Comparison of ENCODE assay signal across 14 cellular contexts in genomic region chr12:108724890-108725151, GRCh38. TPM values are rescaled to one million over a fixed set of nuclear protein-coding genes. Genes with fewer than 3 reads are reported as not detected.
A peak's percentile ranks its signal among the peaks of the same experiment; 100 is the strongest.
DNase-seq lines count a peak whose midpoint lies in the region; ATAC-seq and TF ChIP-seq lines count a peak whose summit lies in the region.
"Had no signal": no experiment of that assay in that cellular context is flagged by ENCODE, and none has a peak within 500 bp of the region (broad histone marks: within the 10 kb centered on the region; RNA-seq: fewer than 3 reads in every experiment).

No MANE protein-coding gene starts in this region.

- H3K36me3 Mint-ChIP-seq in endodermal cell (ENCODE audit: low read depth) = no peaks in the 10 kb centered on the region

- no peaks in the 10 kb centered on the region for H3K27me3 ChIP-seq in A673 (replicated peaks; ENCODE audit: insufficient read depth, low read depth, low read length, poor library complexity)
- no peaks in the 10 kb centered on the region for H3K27me3 ChIP-seq in Loucy (ENCODE audit: insufficient read depth, low read length, poor library complexity, severe bottlenecking)
- no peaks in the 10 kb centered on the region for H3K27me3 ChIP-seq in endodermal cell (ENCODE audit: control insufficient read depth, insufficient read depth, low read length, poor library complexity, severe bottlenecking)
- H3K27me3 ChIP-seq in neutrophil = no peaks in the 10 kb centered on the region
- no peaks in the 10 kb centered on the region for H3K27me3 ChIP-seq in prostate gland (replicated peaks; ENCODE audit: insufficient read depth)
- H3K27me3 ChIP-seq: cardiac muscle cell, testis had no signal

- no TSS peak for BruUV-seq in A673 (replicated peaks; lab: Mats Ljungman, UMichigan)

- H3K9ac ChIP-seq in Loucy (ENCODE audit: low read depth, low read length, poor library complexity, severe bottlenecking) = no peak overlapping the region
- H3K9ac ChIP-seq in endodermal cell (ENCODE audit: extremely low read depth, low read length, poor library complexity, severe bottlenecking) = no peak overlapping the region

- no peak for TF ChIP-seq POLR2A in prostate gland (IDR thresholded peaks at IDR 0.05)

- intact Hi-C loops in A673 (cut with micrococcal nuclease; ENCODE audit: unreplicated experiment) = no loop called here
- intact Hi-C loops in prostate gland (cut with DNase I) = no loop called here
- intact Hi-C loops in mucosa of descending colon (cut with DNase I, micrococcal nuclease) = loop anchor here in 1 of 2 donors (10.0 kb wide), 1 partner anchor 60 kb away; no protein-coding TSS in a partner anchor

- CTCF ChIA-PET in A673 (lab: Charles Lee) = no interaction called here

- peak overlapping the region; percentile 57 for H3K27ac ChIP-seq in A673 (ENCODE audit: low read depth, low read length, poor library complexity, severe bottlenecking)
- no peak overlapping the region for H3K27ac ChIP-seq in endodermal cell (ENCODE audit: low read depth, low read length)
- peak overlapping the region; percentile 88 for H3K27ac ChIP-seq in neutrophil
- H3K27ac ChIP-seq in prostate gland = no peak overlapping the region
- H3K27ac ChIP-seq: WERI-Rb-1 had no signal

- peaks cover 97% of the 10 kb centered on the region for H3K79me2 ChIP-seq in Loucy (ENCODE audit: insufficient read depth, low read length)

- peaks cover 13% of the 10 kb centered on the region for H3F3A ChIP-seq in Loucy (ENCODE audit: low read depth)

- peaks cover 48% of the 10 kb centered on the region for H3K4me1 Mint-ChIP-seq in endodermal cell

- peak overlapping the region; percentile 57 for H3K4me2 ChIP-seq in Loucy (ENCODE audit: low read depth, low read length, poor library complexity, severe bottlenecking)

- no peaks in the 10 kb centered on the region for H3K9me3 ChIP-seq in A673 (ENCODE audit: low read depth, low read length, poor library complexity, severe bottlenecking)
- H3K9me3 ChIP-seq in Loucy (ENCODE audit: insufficient read depth, low read depth, low read length) = no peaks in the 10 kb centered on the region
- H3K9me3 ChIP-seq in endodermal cell (ENCODE audit: control insufficient read depth, low read length) = no peaks in the 10 kb centered on the region
- H3K9me3 ChIP-seq in neutrophil = no peaks in the 10 kb centered on the region
- no peaks in the 10 kb centered on the region for H3K9me3 ChIP-seq in prostate gland
- no peaks in the 10 kb centered on the region for H3K9me3 ChIP-seq in mucosa of descending colon
- H3K9me3 ChIP-seq: testis had no signal

- POLR2A ChIA-PET in A673 (lab: Charles Lee; ENCODE audit: low non-redundant PET) = no interaction called here

- no peaks in the 10 kb centered on the region for H3K9me2 ChIP-seq in Loucy (replicated peaks; ENCODE audit: low read depth, low read length)

- H3K4me3 Mint-ChIP-seq in endodermal cell = no peak overlapping the region

- H3K27ac Mint-ChIP-seq in endodermal cell = peak overlapping the region; percentile 27

- TF ChIP-seq CTCF in A673 (conservative IDR thresholded peaks at IDR 0.05; ENCODE audit: low read depth, low read length) = no peak
- no peak for TF ChIP-seq CTCF in Loucy (conservative IDR thresholded peaks at IDR 0.05; ENCODE audit: low read length)
- no peak for TF ChIP-seq CTCF in endodermal cell (conservative IDR thresholded peaks at IDR 0.05)
- TF ChIP-seq CTCF in neutrophil (IDR thresholded peaks at IDR 0.05) = no peak
- TF ChIP-seq CTCF in prostate gland (IDR thresholded peaks at IDR 0.05) = no peak
- TF ChIP-seq CTCF in mucosa of descending colon (IDR thresholded peaks at IDR 0.05) = no peak

- no peaks in the 10 kb centered on the region for H3K27me3 Mint-ChIP-seq in endodermal cell (ENCODE audit: insufficient read depth)

- peaks cover 76% of the 10 kb centered on the region for H4K20me1 ChIP-seq in Loucy (ENCODE audit: insufficient read depth, low read length, poor library complexity, severe bottlenecking)

- H3K36me3 ChIP-seq in A673 (ENCODE audit: insufficient read depth, low read length, poor library complexity, severe bottlenecking) (peaks cover 3% of the 10 kb centered on the region), Loucy (ENCODE audit: insufficient read depth, low read length) (no peaks in the 10 kb centered on the region), endodermal cell (ENCODE audit: control insufficient read depth, insufficient read depth, low read length) (no peaks in the 10 kb centered on the region), neutrophil (no peaks in the 10 kb centered on the region), prostate gland (no peaks in the 10 kb centered on the region), mucosa of descending colon (ENCODE audit: low read depth) (no peaks in the 10 kb centered on the region)
- H3K36me3 ChIP-seq: cardiac muscle cell, WERI-Rb-1 had no signal

- H3K4me1 ChIP-seq in A673 (ENCODE audit: insufficient read depth, low read length, poor library complexity, severe bottlenecking) = peaks cover 55% of the 10 kb centered on the region
- peaks cover 79% of the 10 kb centered on the region for H3K4me1 ChIP-seq in Loucy (ENCODE audit: insufficient read depth, low read length, poor library complexity, severe bottlenecking)
- H3K4me1 ChIP-seq in endodermal cell (ENCODE audit: control insufficient read depth, insufficient read depth, low read length) = no peaks in the 10 kb centered on the region
- H3K4me1 ChIP-seq in neutrophil (ENCODE audit: control insufficient read depth in 1 of 2, insufficient read depth in 1 of 2, low read depth in 1 of 2, low read length in 1 of 2) = peaks cover 69 to 78% of the 10 kb centered on the region in 2 experiments
- H3K4me1 ChIP-seq in prostate gland (replicated peaks) = no peaks in the 10 kb centered on the region
- H3K4me1 ChIP-seq in mucosa of descending colon (ENCODE audit: low read depth) = peaks cover 25% of the 10 kb centered on the region

- no peak for ATAC-seq in mucosa of descending colon

- H3K9me3 Mint-ChIP-seq in endodermal cell = no peaks in the 10 kb centered on the region

- DNase-seq in A673 (ENCODE audit: low spot score) (no peak), endodermal cell (no peak), prostate gland (ENCODE audit: low spot score) (no peak), mucosa of descending colon (no peak), ecto neural progenitor cell (ENCODE audit: low spot score) (no peak)
- DNase-seq in stimulated activated CD4-positive, alpha-beta T cell treated with anti-CD3 and anti-CD28 coated beads, Interleukin-2, amount 100 ng/mL, for 24 hours = no peak
- DNase-seq: kidney glomerular epithelial cell, NCI-H524, posterior cingulate gyrus, testis, WERI-Rb-1 had no signal

- no peak overlapping the region for H3K4me3 ChIP-seq in A673 (ENCODE audit: low read depth, low read length, poor library complexity, severe bottlenecking)
- no peak overlapping the region for H3K4me3 ChIP-seq in Loucy (ENCODE audit: low read length, poor library complexity, severe bottlenecking)
- no peak overlapping the region for H3K4me3 ChIP-seq in endodermal cell (ENCODE audit: low read length)
- H3K4me3 ChIP-seq in neutrophil (ENCODE audit: low read depth in 1 of 2, low read length in 1 of 2) = no peak overlapping the region
- H3K4me3 ChIP-seq in prostate gland = no peak overlapping the region
- no peak overlapping the region for H3K4me3 ChIP-seq in mucosa of descending colon
- H3K4me3 ChIP-seq: cardiac muscle cell, testis had no signal

- no peak overlapping the region for H2AFZ ChIP-seq in Loucy (ENCODE audit: low read length)

RNA-seq across cellular contexts. Expression of gene CORO1C, which starts 6.5 kb away (rescaled TPM):
- 206 and 208 TPM in 2 replicates for total RNA-seq in A673 (2021)
- total RNA-seq in endodermal cell = 100 to 1,000 TPM; 122 to 125 TPM
- polyA plus RNA-seq in endodermal cell (2013, experiment 1 of 2) = 143 TPM
- 130 TPM for polyA plus RNA-seq in endodermal cell (2013, experiment 2 of 2)
- 100 to 1,000 TPM in 1 of 2 donors, 10 to 100 TPM in 1; 34.9 to 105 TPM for total RNA-seq in prostate gland
- total RNA-seq in mucosa of descending colon = 100 to 1,000 TPM in 2 of 3 donors, 10 to 100 TPM in 1; 80.5 to 328 (median 123) TPM

Comparison
In these comparisons a context has a peak if more than half of its experiments do, and no peak if none do; other contexts are left out.
1. H3K27ac ChIP-seq: peak in A673 (single experiment) and neutrophil (single experiment); none in endodermal cell (single experiment) and prostate gland (0 of 2).